ENCODE assay signal across 2 cellular contexts in genomic region chr7:138405496-138405895, GRCh38.
TF ChIP-seq lines count a peak whose summit lies in the region.

No MANE protein-coding gene starts in this region.

TF ChIP-seq in GM23338, 12 proteins besides CTCF, POLR2A, EP300 and RAD21:
- TF ChIP-seq POLR2AphosphoS5 (IDR thresholded peaks at IDR 0.05; ENCODE audit: low read depth) (no peak), STAT1 (IDR thresholded peaks at IDR 0.05; ENCODE audit: unreplicated experiment) (no peak), REST (IDR thresholded peaks at IDR 0.05; ENCODE audit: unreplicated experiment) (no peak), ZNF462 (CRISPR knock-in tag; IDR thresholded peaks at IDR 0.05) (no peak), JUNB (IDR thresholded peaks at IDR 0.05; ENCODE audit: unreplicated experiment) (no peak), EZH2 (IDR thresholded peaks at IDR 0.05; ENCODE audit: low read depth, unreplicated experiment) (no peak)

TF ChIP-seq in K562, 482 proteins besides CTCF, POLR2A, EP300 and RAD21:
- no peak for TF ChIP-seq ZFP30 (CRISPR knock-in tag; IDR thresholded peaks at IDR 0.05; ENCODE audit: borderline replicate concordance)
- no peak for TF ChIP-seq TCF15 (CRISPR knock-in tag; IDR thresholded peaks at IDR 0.05)
- no peak for TF ChIP-seq MEF2A (IDR thresholded peaks at IDR 0.05; ENCODE audit: control insufficient read depth, low read depth, low read length)
- peak; percentile 85 for TF ChIP-seq ZBTB40 (IDR thresholded peaks at IDR 0.05)
- TF ChIP-seq ZBTB40 (CRISPR knock-in tag; IDR thresholded peaks at IDR 0.05): peak; percentile 40; the same call in 1 of the 2 replicates
- TF ChIP-seq ZNF584 (CRISPR knock-in tag; IDR thresholded peaks at IDR 0.05; ENCODE audit: low read depth): no peak
TF ChIP-seq in K562: peak in this region for 1.
